24 cellular contexts compared by ENCODE assay signal in genomic region chr14:69041783-69042182, GRCh38.
"Had no signal": no experiment of that assay in that cellular context is flagged by ENCODE, and none has a peak within 500 bp of the region (broad histone marks: within the 10 kb centered on the region; RNA-seq: fewer than 3 reads in every experiment).

No MANE protein-coding gene starts in this region.

- DNase-seq: activated B cell treated with CpG ODN at 0.5 μM for 24 hours; activated CD4-positive, alpha-beta T cell treated with anti-CD3 and anti-CD28 coated beads for 36 hours; activated CD4-positive, alpha-beta T cell treated with anti-CD3 and anti-CD28 coated beads, Interleukin-2, amount 50 U/mL, for 4 hours; activated CD8-positive, alpha-beta memory T cell treated with anti-CD3 and anti-CD28 coated beads, Interleukin-2, amount 50 U/mL, for 48 hours; activated naive CD4-positive, alpha-beta T cell; activated naive CD8-positive, alpha-beta T cell treated with anti-CD3 and anti-CD28 coated beads, Interleukin-2, amount 10 ng/mL, durations not matched to agents 7 days and 5 days; activated T-cell treated with anti-CD3 and anti-CD28 coated beads, Interleukin-2, amount 50 U/mL, for 4 hours; amygdala; body of pancreas; effector memory CD4-positive, alpha-beta T cell; lower lobe of right lung; naive B cell; psoas muscle; spleen; stimulated activated CD4-positive, alpha-beta T cell treated with anti-CD3 and anti-CD28 coated beads, Interleukin-4, amount 100 ng/mL, for 1 hour; stimulated activated naive CD4-positive, alpha-beta T cell treated with Interleukin-2 at 50 U/mL for 16 hours; thyroid gland had no signal

- ATAC-seq: activated CD4-positive, alpha-beta T cell treated with anti-CD3 and anti-CD28 coated beads for 36 hours; activated T-cell treated with anti-CD3 and anti-CD28 coated beads, Interleukin-2, amount 50 U/mL, for 4 hours; body of pancreas; left lobe of liver; lower lobe of right lung; psoas muscle had no signal

- H3K9me3 ChIP-seq: body of pancreas, lower lobe of right lung, psoas muscle, right atrium auricular region, spleen, thyroid gland had no signal

- H3K36me3 ChIP-seq: cardiac muscle cell, lower lobe of right lung, right atrium auricular region, spleen, thyroid gland had no signal

- H3K27ac ChIP-seq: cardiac muscle cell, psoas muscle, thyroid gland had no signal

- H3K27me3 ChIP-seq: body of pancreas, cardiac muscle cell, right atrium auricular region, thyroid gland had no signal

- H3K36me3 Mint-ChIP-seq: activated naive CD8-positive, alpha-beta T cell treated with anti-CD3 and anti-CD28 coated beads, Interleukin-2, amount 10 ng/mL, durations not matched to agents 7 days and 5 days; naive B cell had no signal

- FAIRE-seq: keratinocyte had no signal

- H3K4me1 Mint-ChIP-seq: activated B cell treated with CpG ODN at 0.5 μM for 24 hours; activated naive CD8-positive, alpha-beta T cell treated with anti-CD3 and anti-CD28 coated beads, Interleukin-2, amount 10 ng/mL, durations not matched to agents 7 days and 5 days had no signal

- H3K4me3 ChIP-seq: body of pancreas, cardiac muscle cell, lower lobe of right lung, psoas muscle, right atrium auricular region, spleen, thyroid gland had no signal

- H3K4me3 Mint-ChIP-seq: activated B cell treated with CpG ODN at 0.5 μM for 24 hours; activated CD4-positive, alpha-beta T cell treated with anti-CD3 and anti-CD28 coated beads for 36 hours; activated naive CD8-positive, alpha-beta T cell treated with anti-CD3 and anti-CD28 coated beads, Interleukin-2, amount 10 ng/mL, durations not matched to agents 7 days and 5 days; activated T-cell treated with anti-CD3 and anti-CD28 coated beads, Interleukin-2, amount 50 U/mL, for 4 hours; naive B cell; neural crest cell; T-helper 1 cell treated with Interleukin-12 subunit alpha and Interleukin-12 subunit beta and Interleukin-4 antibody, amounts not matched to agents 30 μg/mL and 1 μg/mL, for 36 hours had no signal

- H3K27ac Mint-ChIP-seq: activated B cell treated with CpG ODN at 0.5 μM for 24 hours; activated CD4-positive, alpha-beta T cell treated with anti-CD3 and anti-CD28 coated beads for 36 hours; activated naive CD8-positive, alpha-beta T cell treated with anti-CD3 and anti-CD28 coated beads, Interleukin-2, amount 10 ng/mL, durations not matched to agents 7 days and 5 days; activated T-helper 2 cell treated with anti-CD3 and anti-CD28 coated beads, Interferon-gamma antibody, Interleukin-2, Interleukin-4, amounts not matched to agents 10 μg/mL and 5 μg/mL and 100 μg/mL, durations not matched to agents 14 hours and 24 hours and 36 hours; T-helper 1 cell treated with Interleukin-12 subunit alpha and Interleukin-12 subunit beta and Interleukin-4 antibody, amounts not matched to agents 30 μg/mL and 1 μg/mL, for 36 hours had no signal

- H3K9me3 Mint-ChIP-seq: activated B cell treated with CpG ODN at 0.5 μM for 24 hours; activated naive CD8-positive, alpha-beta T cell treated with anti-CD3 and anti-CD28 coated beads, Interleukin-2, amount 10 ng/mL, durations not matched to agents 7 days and 5 days; activated T-cell treated with anti-CD3 and anti-CD28 coated beads, Interleukin-2, amount 50 U/mL, for 4 hours; activated T-helper 2 cell treated with anti-CD3 and anti-CD28 coated beads, Interferon-gamma antibody, Interleukin-2, Interleukin-4, amounts not matched to agents 10 μg/mL and 5 μg/mL and 100 μg/mL, durations not matched to agents 14 hours and 24 hours and 36 hours; neural crest cell; T-helper 1 cell treated with Interleukin-12 subunit alpha and Interleukin-12 subunit beta and Interleukin-4 antibody, amounts not matched to agents 30 μg/mL and 1 μg/mL, for 36 hours had no signal
